Comparison of ENCODE assay signal across 2 cellular contexts in the genomic region with DNA sequence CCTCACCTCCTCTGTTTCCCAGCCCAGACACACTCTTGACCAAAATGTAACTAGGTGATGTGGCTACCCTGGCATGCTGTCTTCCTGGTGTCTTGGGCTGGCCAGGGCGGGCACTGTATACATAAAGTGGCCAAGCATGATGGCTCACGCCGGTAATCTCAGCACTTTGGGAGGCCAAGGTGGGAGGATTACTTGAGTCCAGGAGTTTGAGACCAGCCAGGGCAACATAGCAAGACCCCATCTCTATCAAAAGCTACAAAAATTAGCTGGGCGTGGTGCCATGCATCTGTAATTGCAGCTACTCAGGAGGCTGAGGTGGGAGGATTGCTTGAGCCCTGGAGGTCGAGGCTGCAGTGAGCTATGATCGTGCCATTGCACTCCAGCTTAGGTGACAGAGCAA. TPM values are rescaled to one million over a fixed set of nuclear protein-coding genes. Genes with fewer than 3 reads are reported as not detected.
"Had no signal": no experiment of that assay in that cellular context is flagged by ENCODE, and none has a peak within 500 bp of the region (broad histone marks: within the 10 kb centered on the region; RNA-seq: fewer than 3 reads in every experiment).

No MANE protein-coding gene starts in this region.

RNA-seq across cellular contexts. Expression of a gene that starts 45.7 kb away (rescaled TPM):
- total RNA-seq: activated CD8-positive, alpha-beta memory T cell treated with anti-CD3 and anti-CD28 coated beads, Interleukin-2, amount 10 ng/mL, durations not matched to agents 7 days and 5 days; activated naive CD4-positive, alpha-beta T cell treated with anti-CD3 and anti-CD28 coated beads for 36 hours had no signal
